In genomic region chr3:120649735-120650705, GRCh38 we compare ENCODE assay signal across 24 cellular contexts. TPM values are rescaled to one million over a fixed set of nuclear protein-coding genes. Genes with fewer than 3 reads are reported as not detected.
DNase-seq lines count a peak whose midpoint lies in the region; ATAC-seq and TF ChIP-seq lines count a peak whose summit lies in the region.
"Had no signal": no experiment of that assay in that cellular context is flagged by ENCODE, and none has a peak within 500 bp of the region (broad histone marks: within the 10 kb centered on the region; RNA-seq: fewer than 3 reads in every experiment).

No MANE protein-coding gene starts in this region.

- no peak overlapping the region for H3K4ac ChIP-seq in H9 (ENCODE audit: low read depth, low read length)

- H3K4me1 Mint-ChIP-seq in endothelial cell (ENCODE audit: unreplicated experiment) (peaks cover 3% of the 10 kb centered on the region), H9 (peaks cover 6 to 11% of the 10 kb centered on the region in 2 experiments)
- peaks cover 4 to 11% of the 10 kb centered on the region in 2 donors for H3K4me1 Mint-ChIP-seq in stimulated activated naive B cell treated with anti-CD40 and anti-IgM and Interleukin-4, amounts not matched to agents 10 μg/mL and 1 μg/mL and 100 μg/mL, for 72 hours
- H3K4me1 Mint-ChIP-seq: T-cell had no signal

- H3T11ph ChIP-seq in H9 (ENCODE audit: low read length) = no peak overlapping the region

- H3K79me2 ChIP-seq in H9 (ENCODE audit: insufficient read depth, low read length) = peaks cover 2% of the 10 kb centered on the region; the same call in 1 of the 2 replicates

- no peaks in the 10 kb centered on the region for H3K23me2 ChIP-seq in H9 (ENCODE audit: insufficient read length, low read depth, low read length, poor library complexity, severe bottlenecking)

- H3K23ac ChIP-seq in H9 (ENCODE audit: insufficient read length, low read depth, low read length) = no peak overlapping the region

- no peaks in the 10 kb centered on the region for H3K27me3 Mint-ChIP-seq in endothelial cell (ENCODE audit: unreplicated experiment)
- peaks cover 0 to 6% of the 10 kb centered on the region in 2 donors for H3K27me3 Mint-ChIP-seq in stimulated activated naive B cell treated with anti-CD40 and anti-IgM and Interleukin-4, amounts not matched to agents 10 μg/mL and 1 μg/mL and 100 μg/mL, for 72 hours
- H3K27me3 Mint-ChIP-seq in H9 (ENCODE audit: low read depth) = no peaks in the 10 kb centered on the region
- H3K27me3 Mint-ChIP-seq: naive thymus-derived CD8-positive, alpha-beta T cell; T-cell had no signal

- no peaks in the 10 kb centered on the region for H3K9me3 ChIP-seq in H9 (ENCODE audit: control insufficient read depth, low read depth, low read length)
- H3K9me3 ChIP-seq: stomach, tibial nerve had no signal

- H3K18ac ChIP-seq in H9 (ENCODE audit: insufficient read length, low read depth, low read length) = no peak overlapping the region

- H3K4me2 ChIP-seq in H9 (ENCODE audit: insufficient read depth, insufficient read length, low read length) = no peak overlapping the region

- H2BK20ac ChIP-seq in H9 (ENCODE audit: low read depth, low read length, poor library complexity, severe bottlenecking) = no peak overlapping the region

- WGBS in H9 (ENCODE audit: extremely low coverage, insufficient read length, low lambda C conversion rate) = no CpG with 5 or more reads among the region's 7 CpGs

- H3K9ac ChIP-seq in H9 (ENCODE audit: extremely low read depth, insufficient read length, low read length) = no peak overlapping the region

- H3K27ac ChIP-seq in H9 (ENCODE audit: insufficient read length, low read depth, low read length) = no peak overlapping the region
- H3K27ac ChIP-seq: cardiac muscle cell, stomach, tibial nerve had no signal

- no peaks in the 10 kb centered on the region for H3K79me1 ChIP-seq in H9 (ENCODE audit: insufficient read depth, low read depth, low read length, poor library complexity, severe bottlenecking)

- no peak overlapping the region for H2BK120ac ChIP-seq in H9 (ENCODE audit: low read depth, low read length, poor library complexity, severe bottlenecking)

- peak overlapping the region; percentile 16 for H3K4me3 Mint-ChIP-seq in endothelial cell (ENCODE audit: unreplicated experiment)
- H3K4me3 Mint-ChIP-seq in stimulated activated naive B cell treated with anti-CD40 and anti-IgM and Interleukin-4, amounts not matched to agents 10 μg/mL and 1 μg/mL and 100 μg/mL, for 72 hours = no peak overlapping the region
- no peak overlapping the region for H3K4me3 Mint-ChIP-seq in H9
- H3K4me3 Mint-ChIP-seq: mesothelial cell of epicardium; naive thymus-derived CD8-positive, alpha-beta T cell; T-cell had no signal

- no peak overlapping the region for H4K8ac ChIP-seq in H9 (replicated peaks; ENCODE audit: insufficient read length, low read depth, low read length)

- DNase-seq in KBM-7 (peak; percentile 41), endothelial cell (ENCODE audit: low spot score) (no peak), NCI-H524 (lab: John Stamatoyannopoulos, UW) (no peak), NCI-H345 treated with DMSO at 0.1 percent for 48 hours (lab: John Stamatoyannopoulos, UW; ENCODE audit: unreplicated experiment) (no peak), H9 (no peak)
- DNase-seq in stimulated activated naive B cell treated with anti-CD40 and anti-IgM and Interleukin-4, amounts not matched to agents 10 μg/mL and 1 μg/mL and 100 μg/mL, for 72 hours = no peak
- DNase-seq: activated CD4-positive, alpha-beta T cell treated with anti-CD3 and anti-CD28 coated beads for 48 hours; activated naive CD4-positive, alpha-beta T cell treated with anti-CD3 and anti-CD28 coated beads, Interleukin-2, amount 50 U/mL, for 16 hours; AML-193; anterior cingulate cortex; cortex of kidney; DMS79 treated with DMSO at 0.1 percent for 48 hours; left cardiac atrium; naive thymus-derived CD8-positive, alpha-beta T cell; NCI-H1930; NCI-H2227 treated with DMSO at 0.1 percent for 48 hours; NCI-H774; stomach; T-cell had no signal

- no peaks in the 10 kb centered on the region for H3K27me3 ChIP-seq in H9 (ENCODE audit: insufficient read depth, low read length)
- H3K27me3 ChIP-seq: cardiac muscle cell, stomach, tibial nerve had no signal

- H3K27ac Mint-ChIP-seq in endothelial cell (ENCODE audit: unreplicated experiment) = no peak overlapping the region
- H3K27ac Mint-ChIP-seq in stimulated activated naive B cell treated with anti-CD40 and anti-IgM and Interleukin-4, amounts not matched to agents 10 μg/mL and 1 μg/mL and 100 μg/mL, for 72 hours = peak overlapping the region; percentile 48
- no peak overlapping the region; a peak in 1 of 7 replicates for H3K27ac Mint-ChIP-seq in H9
- H3K27ac Mint-ChIP-seq: mesothelial cell of epicardium, T-cell had no signal

- no peaks in the 10 kb centered on the region for H4K20me1 ChIP-seq in H9 (ENCODE audit: control insufficient read depth, insufficient read depth, insufficient read length)

- no peak overlapping the region for H4K5ac ChIP-seq in H9 (ENCODE audit: insufficient read length, low read depth, low read length)

- H2BK15ac ChIP-seq in H9 (ENCODE audit: low read depth, low read length) = no peak overlapping the region

- no peak overlapping the region for H4K91ac ChIP-seq in H9 (ENCODE audit: insufficient read length, low read depth, low read length)

- TF ChIP-seq CTCF in endothelial cell (IDR thresholded peaks at IDR 0.05; ENCODE audit: unreplicated experiment) = no peak
- TF ChIP-seq CTCF in H9 (conservative IDR thresholded peaks at IDR 0.05) = no peak

- peaks cover 4% of the 10 kb centered on the region for H3K36me3 Mint-ChIP-seq in endothelial cell (ENCODE audit: low read depth, unreplicated experiment)
- H3K36me3 Mint-ChIP-seq in stimulated activated naive B cell treated with anti-CD40 and anti-IgM and Interleukin-4, amounts not matched to agents 10 μg/mL and 1 μg/mL and 100 μg/mL, for 72 hours = no peaks in the 10 kb centered on the region
- H3K36me3 Mint-ChIP-seq in H9 (ENCODE audit: insufficient read depth in 1 of 3, low read depth in 3 of 3) = no peaks in the 10 kb centered on the region
- H3K36me3 Mint-ChIP-seq: mesothelial cell of epicardium, T-cell had no signal

- H2BK12ac ChIP-seq in H9 (ENCODE audit: insufficient read length, low read depth, low read length) = no peak overlapping the region

- no peak overlapping the region for H3K14ac ChIP-seq in H9 (ENCODE audit: insufficient read depth, low read length)

- H3K4me1 ChIP-seq in H9 (ENCODE audit: insufficient read depth, low read length) = no peaks in the 10 kb centered on the region

- no peak overlapping the region for H3K56ac ChIP-seq in H9 (ENCODE audit: insufficient read length, low read depth, low read length)

- ATAC-seq in GM18868 (IDR thresholded peaks at IDR 0.05; ENCODE audit: unreplicated experiment) = peak; percentile 72
- ATAC-seq in stimulated activated naive B cell treated with anti-CD40 and anti-IgM and Interleukin-4, amounts not matched to agents 10 μg/mL and 1 μg/mL and 100 μg/mL, for 72 hours (replicated peaks) = peak; percentile 79 to 83
- ATAC-seq: left cardiac atrium; naive thymus-derived CD8-positive, alpha-beta T cell; T-cell had no signal

- H3K9me3 Mint-ChIP-seq in endothelial cell (ENCODE audit: unreplicated experiment) (no peaks in the 10 kb centered on the region), H9 (no peaks in the 10 kb centered on the region; a peak in 1 of 5 replicates)
- peaks cover 0 to 2% of the 10 kb centered on the region in 2 donors for H3K9me3 Mint-ChIP-seq in stimulated activated naive B cell treated with anti-CD40 and anti-IgM and Interleukin-4, amounts not matched to agents 10 μg/mL and 1 μg/mL and 100 μg/mL, for 72 hours
- H3K9me3 Mint-ChIP-seq: mesothelial cell of epicardium; naive thymus-derived CD8-positive, alpha-beta T cell had no signal

- H2AK5ac ChIP-seq in H9 (ENCODE audit: insufficient read length, low read length) = no peak overlapping the region

- in situ Hi-C loops in KBM-7 (cut with MboI; ENCODE audit: low pct_unique_long_range_greater_than_20kb, low sequenced_read_pairs) = no loop called here

- H2AFZ ChIP-seq in H9 (ENCODE audit: low read length) = no peak overlapping the region

- H2BK5ac ChIP-seq in H9 (ENCODE audit: insufficient read length, low read length) = no peak overlapping the region

RNA-seq across cellular contexts. Expression of gene HGD, which starts 32.0 kb away (rescaled TPM):
- not detected for total RNA-seq in endothelial cell (ENCODE audit: unreplicated experiment)
- 0.33 TPM in 1 of 2 replicates, not detected in the other for total RNA-seq in H9 (2021)
- total RNA-seq: cardiac muscle cell, M059J, tibial nerve had no signal

RNA-seq across cellular contexts. Expression of gene NDUFB4, which starts 53.9 kb away (rescaled TPM):
- total RNA-seq in endothelial cell (ENCODE audit: unreplicated experiment) = 92.6 TPM
- 209 and 217 TPM in 2 replicates for total RNA-seq in H9 (2021)
